18 cellular contexts compared by ENCODE assay signal in the genomic region with DNA sequence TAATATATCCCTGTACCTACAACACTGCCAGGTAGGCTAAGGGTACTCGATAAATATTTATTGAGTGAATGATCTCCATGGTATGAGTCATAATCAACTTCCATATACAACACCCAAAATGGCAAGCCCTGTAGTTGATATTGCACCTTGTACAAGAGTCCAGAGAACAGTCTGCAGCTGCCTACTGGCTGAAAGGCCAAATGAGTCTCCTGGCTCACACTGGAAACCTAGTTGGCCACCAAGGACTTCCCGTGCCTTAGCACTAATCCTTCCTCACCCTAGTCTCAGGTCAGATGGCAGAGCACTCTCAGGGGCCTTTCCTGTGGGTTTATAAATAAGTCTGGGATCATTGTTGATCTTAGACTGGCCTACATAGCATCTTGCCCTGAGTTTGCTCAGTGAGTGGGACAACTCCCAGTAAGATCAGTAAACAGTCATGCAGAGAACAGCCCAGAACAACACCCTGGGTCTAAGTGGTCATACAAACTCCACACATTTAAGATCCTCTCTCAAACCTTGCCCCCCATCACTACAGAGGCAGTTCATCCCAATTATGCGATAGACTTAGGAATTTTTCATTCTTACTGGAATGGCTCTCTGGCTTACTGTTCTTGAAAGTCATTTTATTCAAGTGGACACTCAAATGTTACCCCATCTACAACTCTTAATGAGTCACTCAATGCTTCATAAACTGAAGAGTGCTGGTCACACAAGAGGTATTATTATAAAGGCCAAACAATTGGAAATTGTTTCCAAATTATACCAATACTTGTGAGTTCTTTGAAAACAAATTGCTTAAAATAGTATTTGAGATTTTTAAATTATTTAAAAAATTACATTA. TPM values are rescaled to one million over a fixed set of nuclear protein-coding genes. Genes with fewer than 3 reads are reported as not detected.
"Had no signal": no experiment of that assay in that cellular context is flagged by ENCODE, and none has a peak within 500 bp of the region (broad histone marks: within the 10 kb centered on the region; RNA-seq: fewer than 3 reads in every experiment).

No MANE protein-coding gene starts in this region.

- H2AFZ ChIP-seq: hepatocyte had no signal

- H3K4me3 Mint-ChIP-seq: activated B cell treated with CpG ODN at 0.5 μM for 24 hours; activated CD4-positive, alpha-beta T cell treated with anti-CD3 and anti-CD28 coated beads, Interleukin-2, amount 10 ng/mL, durations not matched to agents 24 days and 14 days; activated naive CD4-positive, alpha-beta T cell treated with anti-CD3 and anti-CD28 coated beads for 36 hours; effector memory CD8-positive, alpha-beta T cell; T-helper 17 cell had no signal

- H3K4me1 ChIP-seq: tibial artery had no signal

- H3K27ac Mint-ChIP-seq: activated B cell treated with CpG ODN at 0.5 μM for 24 hours; activated CD4-positive, alpha-beta T cell treated with anti-CD3 and anti-CD28 coated beads, Interleukin-2, amount 10 ng/mL, durations not matched to agents 24 days and 14 days; activated naive CD4-positive, alpha-beta T cell treated with anti-CD3 and anti-CD28 coated beads for 36 hours; effector memory CD8-positive, alpha-beta T cell; T-helper 17 cell had no signal

- H3K27me3 Mint-ChIP-seq: T-helper 17 cell had no signal

- H3K27ac ChIP-seq: hepatocyte, tibial artery had no signal

- ATAC-seq: effector memory CD8-positive, alpha-beta T cell; SK-N-SH treated with all-trans-retinoic acid at 6 μM for 48 hours; T-helper 17 cell had no signal

- H3K36me3 ChIP-seq: tibial artery had no signal

- H3K79me2 ChIP-seq: hepatocyte had no signal

- H3K27me3 ChIP-seq: hepatocyte, tibial artery had no signal

- H3K4me2 ChIP-seq: hepatocyte, smooth muscle cell had no signal

- H3K4me1 Mint-ChIP-seq: activated B cell treated with CpG ODN at 0.5 μM for 24 hours; activated CD4-positive, alpha-beta T cell treated with anti-CD3 and anti-CD28 coated beads, Interleukin-2, amount 10 ng/mL, durations not matched to agents 24 days and 14 days; T-helper 17 cell had no signal

- H3K4me3 ChIP-seq: hepatocyte, smooth muscle cell, tibial artery had no signal

- DNase-seq: activated B cell treated with CpG ODN at 0.5 μM for 24 hours; activated CD4-positive, alpha-beta T cell treated with anti-CD3 and anti-CD28 coated beads, Interleukin-2, amount 10 ng/mL, durations not matched to agents 24 days and 14 days; activated naive CD4-positive, alpha-beta T cell treated with anti-CD3 and anti-CD28 coated beads for 36 hours; cortex of kidney; effector memory CD8-positive, alpha-beta T cell; kidney glomerular epithelial cell; mammary epithelial cell; retina; T-helper 17 cell; tibial artery had no signal

RNA-seq across cellular contexts. Expression of a gene that starts 14.7 kb away (rescaled TPM):
- total RNA-seq: mononuclear cell had no signal

RNA-seq across cellular contexts. Expression of a gene that starts 28.9 kb away (rescaled TPM):
- total RNA-seq: activated B cell treated with CpG ODN at 0.5 μM for 24 hours; activated naive CD4-positive, alpha-beta T cell treated with anti-CD3 and anti-CD28 coated beads for 36 hours; cardiac septum; epithelial cell of proximal tubule; hepatocyte; mammary epithelial cell; mononuclear cell; osteoblast; smooth muscle cell had no signal
- polyA plus RNA-seq: hepatocyte, mammary epithelial cell, neural cell, smooth muscle cell had no signal
